In genomic region chr1:101293461-101294045, GRCh38 we compare ENCODE assay signal across 10 cellular contexts. TPM values are rescaled to one million over a fixed set of nuclear protein-coding genes. Genes with fewer than 3 reads are reported as not detected.
DNase-seq lines count a peak whose midpoint lies in the region; ATAC-seq, FAIRE-seq and TF ChIP-seq lines count a peak whose summit lies in the region.
"Had no signal": no experiment of that assay in that cellular context is flagged by ENCODE, and none has a peak within 500 bp of the region (broad histone marks: within the 10 kb centered on the region; RNA-seq: fewer than 3 reads in every experiment).

No MANE protein-coding gene starts in this region.

- H3K4me1 Mint-ChIP-seq in natural killer cell treated with Interleukin-12 subunit alpha and Interleukin-12 subunit beta and Interleukin-15 and Interleukin-18, amount 100 ng/mL, for 72 hours (ENCODE audit: low read depth in 2 of 2): peaks cover 60 to 61% of the 10 kb centered on the region in 2 donors
- H3K4me1 Mint-ChIP-seq in osteocyte (ENCODE audit: unreplicated experiment): peaks cover 12% of the 10 kb centered on the region

- 66 to 89% (median 75%) methylated on average over 4 of the region's 4 CpGs for WGBS in small intestine, 3 donors

- no peak overlapping the region for H3K27ac ChIP-seq in small intestine (ENCODE audit: low read depth in 1 of 2, low read length in 1 of 2)
- H3K27ac ChIP-seq: VCaP had no signal

- H3K4me3 ChIP-seq in small intestine (ENCODE audit: low read depth in 1 of 2, low read length in 2 of 2): no peak overlapping the region

- H3K4me1 ChIP-seq in small intestine (ENCODE audit: control insufficient read depth in 2 of 2, insufficient read depth in 1 of 2, low read depth in 1 of 2, low read length in 1 of 2): no peaks in the 10 kb centered on the region

- peak; percentile 51 for ATAC-seq in GM19328 (IDR thresholded peaks at IDR 0.05; ENCODE audit: unreplicated experiment)
- peak; percentile 59 for ATAC-seq in HG03039 (IDR thresholded peaks at IDR 0.05; ENCODE audit: unreplicated experiment)
- peak; percentile 80 to 89 for ATAC-seq in natural killer cell treated with Interleukin-12 subunit alpha and Interleukin-12 subunit beta and Interleukin-15 and Interleukin-18, amount 100 ng/mL, for 72 hours

- no peaks in the 10 kb centered on the region for H3K9me3 ChIP-seq in small intestine (ENCODE audit: control insufficient read depth, low read depth)

- peaks cover 0 to 4% of the 10 kb centered on the region in 2 donors for H3K27me3 ChIP-seq in small intestine (ENCODE audit: control insufficient read depth in 2 of 2, insufficient read depth in 2 of 2, low read length in 2 of 2)

- no peaks in the 10 kb centered on the region for H3K36me3 ChIP-seq in small intestine (ENCODE audit: control insufficient read depth in 2 of 2, insufficient read depth in 2 of 2, low read length in 2 of 2)

- H3K27ac Mint-ChIP-seq in natural killer cell treated with Interleukin-12 subunit alpha and Interleukin-12 subunit beta and Interleukin-15 and Interleukin-18, amount 100 ng/mL, for 72 hours: peak overlapping the region; percentile 55 to 90
- no peak overlapping the region for H3K27ac Mint-ChIP-seq in osteocyte (ENCODE audit: unreplicated experiment)
- H3K27ac Mint-ChIP-seq: nephron had no signal

- no peak for TF ChIP-seq CTCF in osteocyte (IDR thresholded peaks at IDR 0.05)

- no peaks in the 10 kb centered on the region for H3K27me3 Mint-ChIP-seq in natural killer cell treated with Interleukin-12 subunit alpha and Interleukin-12 subunit beta and Interleukin-15 and Interleukin-18, amount 100 ng/mL, for 72 hours
- H3K27me3 Mint-ChIP-seq in osteocyte (ENCODE audit: unreplicated experiment): peaks cover 17% of the 10 kb centered on the region

- no peaks in the 10 kb centered on the region for H3K9me3 Mint-ChIP-seq in natural killer cell treated with Interleukin-12 subunit alpha and Interleukin-12 subunit beta and Interleukin-15 and Interleukin-18, amount 100 ng/mL, for 72 hours
- no peaks in the 10 kb centered on the region for H3K9me3 Mint-ChIP-seq in osteocyte (ENCODE audit: unreplicated experiment)
- H3K9me3 Mint-ChIP-seq: nephron had no signal

- no peaks in the 10 kb centered on the region for H3K36me3 Mint-ChIP-seq in natural killer cell treated with Interleukin-12 subunit alpha and Interleukin-12 subunit beta and Interleukin-15 and Interleukin-18, amount 100 ng/mL, for 72 hours
- no peaks in the 10 kb centered on the region for H3K36me3 Mint-ChIP-seq in osteocyte (ENCODE audit: unreplicated experiment)

- peak overlapping the region; percentile 64 for H3K4me3 Mint-ChIP-seq in natural killer cell treated with Interleukin-12 subunit alpha and Interleukin-12 subunit beta and Interleukin-15 and Interleukin-18, amount 100 ng/mL, for 72 hours
- H3K4me3 Mint-ChIP-seq in osteocyte (ENCODE audit: unreplicated experiment): no peak overlapping the region
- H3K4me3 Mint-ChIP-seq: nephron had no signal

- peak; percentile 74 for DNase-seq in activated CD4-positive, alpha-beta T cell treated with anti-CD3 and anti-CD28 coated beads for 48 hours
- peak; percentile 86 for DNase-seq in natural killer cell treated with Interleukin-12 subunit alpha and Interleukin-12 subunit beta and Interleukin-15 and Interleukin-18, amount 100 ng/mL, for 72 hours (ENCODE audit: low spot score)
- DNase-seq in small intestine (no peak), midbrain (lab: John Stamatoyannopoulos, UW) (no peak), GOT3 (lab: John Stamatoyannopoulos, UW) (no peak), osteocyte (ENCODE audit: extremely low spot score, unreplicated experiment) (no peak)

- FAIRE-seq in small intestine (lab: Jason Lieb, UNC): no peak

RNA-seq across cellular contexts. Expression of gene S1PR1, which starts 56.7 kb away (rescaled TPM):
- total RNA-seq in natural killer cell treated with Interleukin-12 subunit alpha and Interleukin-12 subunit beta and Interleukin-15 and Interleukin-18, amount 100 ng/mL, for 72 hours: 10 to 100 TPM; 11.8 to 49.3 TPM
- polyA plus RNA-seq in small intestine: 10 to 100 TPM in 1 of 3 donors, 1 to 10 TPM in 1, under 1 TPM in 1; 0.45 to 42.4 (median 1.9) TPM
- 0.31 TPM in 1 of 2 replicates, not detected in the other for total RNA-seq in osteocyte

Comparison
In these comparisons a context has a peak if more than half of its experiments do, and no peak if none do; other contexts are left out.
1. DNase-seq: peak in activated CD4-positive, alpha-beta T cell treated with anti-CD3 and anti-CD28 coated beads for 48 hours (single experiment) and natural killer cell treated with Interleukin-12 subunit alpha and Interleukin-12 subunit beta and Interleukin-15 and Interleukin-18, amount 100 ng/mL, for 72 hours (single experiment); none in small intestine (single experiment), midbrain (single experiment), GOT3 (single experiment) and osteocyte (single experiment).
2. Peak in every context shown above with its lines, with median percentiles within 50 percentile points of each other: ATAC-seq.